In the genomic region with DNA sequence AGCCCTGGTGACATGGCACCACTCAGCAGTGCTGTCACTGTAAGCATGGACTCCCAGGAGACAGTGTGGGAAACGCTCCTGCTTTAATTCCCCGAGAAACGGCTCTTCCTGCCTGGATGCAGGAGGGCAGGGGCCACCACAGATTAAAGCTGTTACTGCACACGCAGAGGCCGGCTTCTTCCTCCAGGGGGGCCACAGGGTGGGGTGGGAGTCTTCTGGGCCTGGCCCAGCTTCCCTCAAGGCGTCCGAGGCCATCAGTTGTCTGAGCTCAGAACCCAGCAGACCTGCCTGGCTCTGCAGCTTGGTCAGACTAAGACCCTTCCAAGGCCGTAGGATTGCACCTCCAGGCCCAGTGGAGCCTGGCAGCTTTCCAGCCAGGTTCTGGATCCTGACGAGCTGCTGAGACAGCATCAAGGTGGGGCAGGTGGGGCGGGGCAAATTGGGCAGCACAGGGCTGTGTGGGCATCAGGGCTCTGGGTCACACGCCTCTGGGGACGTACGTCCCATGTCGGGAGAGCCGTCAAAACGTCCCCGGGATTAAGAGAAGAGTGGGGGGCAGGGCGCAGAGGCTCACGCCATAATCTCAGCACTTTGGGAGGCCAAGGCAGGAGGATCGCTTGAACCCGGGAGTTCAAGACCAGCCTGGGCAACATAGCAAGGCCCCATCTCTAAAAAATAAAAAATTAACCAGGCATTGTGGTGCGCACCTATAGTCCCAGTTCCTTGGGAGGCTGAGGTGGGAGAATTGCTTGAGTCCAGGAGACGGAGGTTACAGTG, we compare ENCODE assay signal across 1 cellular context.
TF ChIP-seq lines count a peak whose summit lies in the region.

No MANE protein-coding gene starts in this region.

TF ChIP-seq in HepG2, 621 proteins besides CTCF, POLR2A, EP300 and RAD21:
- TF ChIP-seq ZNF687 (CRISPR knock-in tag; IDR thresholded peaks at IDR 0.05) (peak; percentile 9; the same call in 1 of the 2 replicates), AGO1 (IDR thresholded peaks at IDR 0.05; ENCODE audit: low read depth, low read length, poor library complexity, severe bottlenecking) (peak; percentile 58), AKAP8 (CRISPR knock-in tag; IDR thresholded peaks at IDR 0.05) (0 out of 2 replicates have a peak, but pooled peaks have one; percentile 63), ELF4 (CRISPR knock-in tag; IDR thresholded peaks at IDR 0.05; ENCODE audit: borderline replicate concordance) (no peak), POLR2G (IDR thresholded peaks at IDR 0.05; ENCODE audit: low read depth, low read length) (peak; percentile 40; the same call in 1 of the 2 replicates), PCBP1 (IDR thresholded peaks at IDR 0.05; ENCODE audit: borderline replicate concordance, low read depth, low read length) (0 out of 2 replicates have a peak, but pooled peaks have one; percentile 50), RBM22 (optimal IDR thresholded peaks at IDR 0.05; ENCODE audit: low read length) (peak; percentile 83), AGO2 (optimal IDR thresholded peaks at IDR 0.05; ENCODE audit: low read depth, low read length) (peak; percentile 28), ZNF547 (CRISPR knock-in tag; IDR thresholded peaks at IDR 0.05) (no peak), TBX2 (CRISPR knock-in tag; IDR thresholded peaks at IDR 0.05; ENCODE audit: borderline replicate concordance) (no peak), ZMYM2 (CRISPR knock-in tag; IDR thresholded peaks at IDR 0.05) (0 out of 2 replicates have a peak, but pooled peaks have one; percentile 20), ZNF121 (CRISPR knock-in tag; IDR thresholded peaks at IDR 0.05) (peak; percentile 76), PITX1 (CRISPR knock-in tag; IDR thresholded peaks at IDR 0.05) (0 out of 2 replicates have a peak, but pooled peaks have one; percentile 32), ZBED4 (CRISPR knock-in tag; IDR thresholded peaks at IDR 0.05; ENCODE audit: borderline replicate concordance) (no peak), NR2F6 (IDR thresholded peaks at IDR 0.05) (0 out of 2 replicates have a peak, but pooled peaks have one; percentile 10), NR2F6 (CRISPR knock-in tag; IDR thresholded peaks at IDR 0.05) (no peak), POLR2AphosphoS5 (IDR thresholded peaks at IDR 0.05; ENCODE audit: low read depth, low read length) (peak; percentile 48), ZNF496 (CRISPR knock-in tag; IDR thresholded peaks at IDR 0.05; ENCODE audit: insufficient replicate concordance) (no peak), SALL2 (CRISPR knock-in tag; IDR thresholded peaks at IDR 0.05) (no peak)
- TF ChIP-seq, protein P1, sequence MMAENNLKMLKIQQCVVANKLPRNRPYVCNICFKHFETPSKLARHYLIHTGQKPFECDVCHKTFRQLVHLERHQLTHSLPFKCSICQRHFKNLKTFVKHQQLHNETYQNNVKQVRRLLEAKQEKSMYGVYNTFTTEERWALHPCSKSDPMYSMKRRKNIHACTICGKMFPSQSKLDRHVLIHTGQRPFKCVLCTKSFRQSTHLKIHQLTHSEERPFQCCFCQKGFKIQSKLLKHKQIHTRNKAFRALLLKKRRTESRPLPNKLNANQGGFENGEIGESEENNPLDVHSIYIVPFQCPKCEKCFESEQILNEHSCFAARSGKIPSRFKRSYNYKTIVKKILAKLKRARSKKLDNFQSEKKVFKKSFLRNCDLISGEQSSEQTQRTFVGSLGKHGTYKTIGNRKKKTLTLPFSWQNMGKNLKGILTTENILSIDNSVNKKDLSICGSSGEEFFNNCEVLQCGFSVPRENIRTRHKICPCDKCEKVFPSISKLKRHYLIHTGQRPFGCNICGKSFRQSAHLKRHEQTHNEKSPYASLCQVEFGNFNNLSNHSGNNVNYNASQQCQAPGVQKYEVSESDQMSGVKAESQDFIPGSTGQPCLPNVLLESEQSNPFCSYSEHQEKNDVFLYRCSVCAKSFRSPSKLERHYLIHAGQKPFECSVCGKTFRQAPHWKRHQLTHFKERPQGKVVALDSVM (CRISPR knock-in tag; IDR thresholded peaks at IDR 0.05), result peak; percentile 75; the same call in 1 of the 2 replicates
